ENCODE assay signal across 18 cellular contexts in genomic region chr10:99403674-99404073, GRCh38. TPM values are rescaled to one million over a fixed set of nuclear protein-coding genes. Genes with fewer than 3 reads are reported as not detected.
A peak's percentile ranks its signal among the peaks of the same experiment; 100 is the strongest.
DNase-seq lines count a peak whose midpoint lies in the region; ATAC-seq, FAIRE-seq and TF ChIP-seq lines count a peak whose summit lies in the region.
"Had no signal": no experiment of that assay in that cellular context is flagged by ENCODE, and none has a peak within 500 bp of the region (broad histone marks: within the 10 kb centered on the region; RNA-seq: fewer than 3 reads in every experiment).

No MANE protein-coding gene starts in this region.

- H3K9me3 Mint-ChIP-seq in natural killer cell treated with Interleukin-12 subunit alpha and Interleukin-12 subunit beta and Interleukin-15 and Interleukin-18, amount 100 ng/mL, for 72 hours: no peaks in the 10 kb centered on the region
- H3K9me3 Mint-ChIP-seq: activated T-helper 2 cell treated with anti-CD3 and anti-CD28 coated beads, Interferon-gamma antibody, Interleukin-2, Interleukin-4, amounts not matched to agents 10 μg/mL and 5 μg/mL and 100 μg/mL, durations not matched to agents 14 hours and 24 hours and 36 hours; effector memory CD8-positive, alpha-beta T cell had no signal

- no peak overlapping the region for H3K27ac Mint-ChIP-seq in natural killer cell treated with Interleukin-12 subunit alpha and Interleukin-12 subunit beta and Interleukin-15 and Interleukin-18, amount 100 ng/mL, for 72 hours
- H3K27ac Mint-ChIP-seq: activated T-helper 2 cell treated with anti-CD3 and anti-CD28 coated beads, Interferon-gamma antibody, Interleukin-2, Interleukin-4, amounts not matched to agents 10 μg/mL and 5 μg/mL and 100 μg/mL, durations not matched to agents 14 hours and 24 hours and 36 hours; effector memory CD8-positive, alpha-beta T cell had no signal

- no peaks in the 10 kb centered on the region for H3K4me1 Mint-ChIP-seq in natural killer cell treated with Interleukin-12 subunit alpha and Interleukin-12 subunit beta and Interleukin-15 and Interleukin-18, amount 100 ng/mL, for 72 hours (ENCODE audit: low read depth in 2 of 2)

- no peak for FAIRE-seq in GM12891 (lab: Jason Lieb, UNC)
- FAIRE-seq: G401.6 had no signal

- H3K36me3 Mint-ChIP-seq in natural killer cell treated with Interleukin-12 subunit alpha and Interleukin-12 subunit beta and Interleukin-15 and Interleukin-18, amount 100 ng/mL, for 72 hours: peaks cover 13% of the 10 kb centered on the region

- no peak for TF ChIP-seq POLR2A in GM12891 (IDR thresholded peaks at IDR 0.05; ENCODE audit: low read depth, low read length)

- H3K4me3 Mint-ChIP-seq in natural killer cell treated with Interleukin-12 subunit alpha and Interleukin-12 subunit beta and Interleukin-15 and Interleukin-18, amount 100 ng/mL, for 72 hours: no peak overlapping the region
- H3K4me3 Mint-ChIP-seq: effector memory CD8-positive, alpha-beta T cell had no signal

- no peaks in the 10 kb centered on the region for H3K27me3 Mint-ChIP-seq in natural killer cell treated with Interleukin-12 subunit alpha and Interleukin-12 subunit beta and Interleukin-15 and Interleukin-18, amount 100 ng/mL, for 72 hours
- H3K27me3 Mint-ChIP-seq: effector memory CD8-positive, alpha-beta T cell had no signal

- DNase-seq in GM12891 (ENCODE audit: insufficient read length, low spot score) (no peak), RPMI7951 (ENCODE audit: low read depth) (peak; percentile 61), lung microvascular endothelial cell (ENCODE audit: low read depth in 2 of 2) (peak; percentile 23 to 84), A172 (ENCODE audit: low spot score) (no peak), NCI-H1092 (lab: John Stamatoyannopoulos, UW) (no peak)
- no peak for DNase-seq in natural killer cell treated with Interleukin-12 subunit alpha and Interleukin-12 subunit beta and Interleukin-15 and Interleukin-18, amount 100 ng/mL, for 72 hours (ENCODE audit: low spot score)
- DNase-seq: activated CD4-positive, CD25-positive, alpha-beta regulatory T cell; Caco-2; effector memory CD8-positive, alpha-beta T cell; left ventricle myocardium inferior; NCI-H2029 treated with DMSO at 0.1 percent for 48 hours; NCI-H526; stimulated activated CD4-positive, alpha-beta T cell treated with anti-CD3 and anti-CD28 coated beads, Interleukin-4, amount 100 ng/mL, for 24 hours; stimulated activated CD8-positive, alpha-beta memory T cell treated with anti-CD3 and anti-CD28 coated beads, Interleukin-4, amount 100 ng/mL, for 48 hours had no signal

- ATAC-seq in HG03378 (IDR thresholded peaks at IDR 0.05; ENCODE audit: unreplicated experiment) (peak; percentile 46), GM19023 (IDR thresholded peaks at IDR 0.05; ENCODE audit: unreplicated experiment) (no peak)
- no peak for ATAC-seq in natural killer cell treated with Interleukin-12 subunit alpha and Interleukin-12 subunit beta and Interleukin-15 and Interleukin-18, amount 100 ng/mL, for 72 hours
- ATAC-seq: effector memory CD8-positive, alpha-beta T cell had no signal

TF ChIP-seq in GM12891, 5 proteins besides CTCF, POLR2A, EP300 and RAD21:
- peak; percentile 78 for TF ChIP-seq SPI1 (IDR thresholded peaks at IDR 0.05; ENCODE audit: low read depth, low read length)
- no peak for TF ChIP-seq PAX5 (IDR thresholded peaks at IDR 0.05; ENCODE audit: insufficient read depth, low read length, severe bottlenecking)
- TF ChIP-seq TAF1 (IDR thresholded peaks at IDR 0.05; ENCODE audit: low read depth, low read length): no peak
- no peak for TF ChIP-seq POLR2AphosphoS5 (IDR thresholded peaks at IDR 0.05; ENCODE audit: low read depth, low read length)
- no peak for TF ChIP-seq POU2F2 (IDR thresholded peaks at IDR 0.05; ENCODE audit: low read depth, low read length)

RNA-seq across cellular contexts. Expression of gene GOT1, which starts 26.8 kb away (rescaled TPM):
- polyA plus RNA-seq in GM12891 (2012; ENCODE audit: low read depth, missing spikeins): 22.5 TPM
- total RNA-seq in RPMI7951 (2014; rRNA removed; shearing (Covaris generic)): 24.2 and 32.3 TPM in 2 replicates
- total RNA-seq in lung microvascular endothelial cell: 15.5 and 22.2 TPM in 2 replicates
- 33.6 and 35.4 TPM in 2 replicates for total RNA-seq in A172 (2014; rRNA removed; shearing (Covaris generic))
- 10 to 100 TPM; 42.5 to 44.4 TPM for total RNA-seq in natural killer cell treated with Interleukin-12 subunit alpha and Interleukin-12 subunit beta and Interleukin-15 and Interleukin-18, amount 100 ng/mL, for 72 hours

Comparison
In these comparisons a context has a peak if more than half of its experiments do, and no peak if none do; other contexts are left out.
1. DNase-seq: peak in RPMI7951 (single experiment) and lung microvascular endothelial cell (2 of 2); none in GM12891 (single experiment), A172 (single experiment), NCI-H1092 (single experiment) and natural killer cell treated with Interleukin-12 subunit alpha and Interleukin-12 subunit beta and Interleukin-15 and Interleukin-18, amount 100 ng/mL, for 72 hours (single experiment).